In genomic region chr1:33147275-33147996, GRCh38 we compare ENCODE assay signal across 25 cellular contexts.
"Had no signal": no experiment of that assay in that cellular context is flagged by ENCODE, and none has a peak within 500 bp of the region (broad histone marks: within the 10 kb centered on the region; RNA-seq: fewer than 3 reads in every experiment).

No MANE protein-coding gene starts in this region.

- H3K27ac ChIP-seq: ascending aorta, brain microvascular endothelial cell, foreskin keratinocyte, heart right ventricle, lower lobe of right lung, pancreas, psoas muscle, right atrium auricular region, tibial nerve had no signal

- H3K9me3 Mint-ChIP-seq: activated CD4-positive, alpha-beta memory T cell treated with anti-CD3 and anti-CD28 coated beads, Interleukin-2, amount 10 ng/mL, durations not matched to agents 7 days and 5 days; activated CD4-positive, alpha-beta T cell treated with anti-CD3 and anti-CD28 coated beads, Interleukin-2, amount 10 ng/mL, durations not matched to agents 7 days and 5 days; activated naive CD4-positive, alpha-beta T cell treated with anti-CD3 and anti-CD28 coated beads, Interleukin-2, amount 10 ng/mL, durations not matched to agents 7 days and 5 days; activated naive CD8-positive, alpha-beta T cell treated with anti-CD3 and anti-CD28 coated beads, Interleukin-2, amount 10 ng/mL, durations not matched to agents 7 days and 5 days; activated T-cell treated with anti-CD3 and anti-CD28 coated beads, Interleukin-2, amount 50 U/mL, for 24 hours; nephron; WTC11 had no signal

- H3K4me3 ChIP-seq: ascending aorta, heart right ventricle, lower lobe of right lung, mucosa of descending colon, pancreas, psoas muscle, right atrium auricular region, tibial nerve had no signal

- ATAC-seq: esophagus mucosa, heart right ventricle, lower lobe of right lung, mucosa of descending colon, pancreas, WTC11 had no signal

- H3K4me3 Mint-ChIP-seq: activated CD4-positive, alpha-beta memory T cell treated with anti-CD3 and anti-CD28 coated beads, Interleukin-2, amount 10 ng/mL, durations not matched to agents 7 days and 5 days; activated CD4-positive, alpha-beta T cell treated with anti-CD3 and anti-CD28 coated beads, Interleukin-2, amount 10 ng/mL, durations not matched to agents 7 days and 5 days; activated naive CD4-positive, alpha-beta T cell treated with anti-CD3 and anti-CD28 coated beads, Interleukin-2, amount 10 ng/mL, durations not matched to agents 7 days and 5 days; activated naive CD8-positive, alpha-beta T cell treated with anti-CD3 and anti-CD28 coated beads, Interleukin-2, amount 10 ng/mL, durations not matched to agents 7 days and 5 days; activated T-cell treated with anti-CD3 and anti-CD28 coated beads, Interleukin-2, amount 50 U/mL, for 24 hours; nephron; WTC11 had no signal

- H3K36me3 ChIP-seq: pancreas had no signal

- H3K27me3 Mint-ChIP-seq: activated CD4-positive, alpha-beta memory T cell treated with anti-CD3 and anti-CD28 coated beads, Interleukin-2, amount 10 ng/mL, durations not matched to agents 7 days and 5 days; activated CD4-positive, alpha-beta T cell treated with anti-CD3 and anti-CD28 coated beads, Interleukin-2, amount 10 ng/mL, durations not matched to agents 7 days and 5 days; activated naive CD4-positive, alpha-beta T cell treated with anti-CD3 and anti-CD28 coated beads, Interleukin-2, amount 10 ng/mL, durations not matched to agents 7 days and 5 days; activated naive CD8-positive, alpha-beta T cell treated with anti-CD3 and anti-CD28 coated beads, Interleukin-2, amount 10 ng/mL, durations not matched to agents 7 days and 5 days; activated T-cell treated with anti-CD3 and anti-CD28 coated beads, Interleukin-2, amount 50 U/mL, for 24 hours had no signal

- H3K9me3 ChIP-seq: ascending aorta, heart right ventricle, lower lobe of right lung, mucosa of descending colon, pancreas, psoas muscle, right atrium auricular region, tibial nerve had no signal

- H3K4me1 Mint-ChIP-seq: activated CD4-positive, alpha-beta memory T cell treated with anti-CD3 and anti-CD28 coated beads, Interleukin-2, amount 10 ng/mL, durations not matched to agents 7 days and 5 days; activated CD4-positive, alpha-beta T cell treated with anti-CD3 and anti-CD28 coated beads, Interleukin-2, amount 10 ng/mL, durations not matched to agents 7 days and 5 days; activated naive CD4-positive, alpha-beta T cell treated with anti-CD3 and anti-CD28 coated beads, Interleukin-2, amount 10 ng/mL, durations not matched to agents 7 days and 5 days had no signal

- H3K4me1 ChIP-seq: lower lobe of right lung, pancreas, psoas muscle had no signal

- DNase-seq: activated CD4-positive, alpha-beta memory T cell treated with anti-CD3 and anti-CD28 coated beads, Interleukin-2, amount 10 ng/mL, durations not matched to agents 7 days and 5 days; activated CD4-positive, alpha-beta T cell treated with anti-CD3 and anti-CD28 coated beads for 1 hour; activated CD4-positive, alpha-beta T cell treated with anti-CD3 and anti-CD28 coated beads, Interleukin-2, amount 10 ng/mL, durations not matched to agents 7 days and 5 days; activated CD8-positive, alpha-beta memory T cell treated with anti-CD3 and anti-CD28 coated beads, Interleukin-2, amount 50 U/mL, for 48 hours; activated gamma-delta T cell; activated naive CD8-positive, alpha-beta T cell treated with anti-CD3 and anti-CD28 coated beads, Interleukin-2, amount 10 ng/mL, durations not matched to agents 7 days and 5 days; activated T-cell treated with anti-CD3 and anti-CD28 coated beads, Interleukin-2, amount 50 U/mL, for 24 hours; heart right ventricle; kidney glomerular epithelial cell; lower lobe of right lung; mucosa of descending colon; pancreas; psoas muscle; stimulated activated CD4-positive, alpha-beta T cell treated with anti-CD3 and anti-CD28 coated beads, Interleukin-15, amount 100 ng/mL, for 24 hours; stimulated activated CD4-positive, alpha-beta T cell treated with anti-CD3 and anti-CD28 coated beads, Interleukin-2, amount 100 ng/mL, for 24 hours; stimulated activated naive CD4-positive, alpha-beta T cell treated with Interleukin-2 at 50 U/mL for 16 hours had no signal

- H3K27ac Mint-ChIP-seq: activated CD4-positive, alpha-beta memory T cell treated with anti-CD3 and anti-CD28 coated beads, Interleukin-2, amount 10 ng/mL, durations not matched to agents 7 days and 5 days; activated naive CD4-positive, alpha-beta T cell treated with anti-CD3 and anti-CD28 coated beads, Interleukin-2, amount 10 ng/mL, durations not matched to agents 7 days and 5 days; activated naive CD8-positive, alpha-beta T cell treated with anti-CD3 and anti-CD28 coated beads, Interleukin-2, amount 10 ng/mL, durations not matched to agents 7 days and 5 days; activated T-cell treated with anti-CD3 and anti-CD28 coated beads, Interleukin-2, amount 50 U/mL, for 24 hours; nephron; WTC11 had no signal

- H3K27me3 ChIP-seq: ascending aorta, brain microvascular endothelial cell, foreskin keratinocyte, heart right ventricle, pancreas, right atrium auricular region, tibial nerve had no signal
